14 cellular contexts compared by ENCODE assay signal in the genomic region with DNA sequence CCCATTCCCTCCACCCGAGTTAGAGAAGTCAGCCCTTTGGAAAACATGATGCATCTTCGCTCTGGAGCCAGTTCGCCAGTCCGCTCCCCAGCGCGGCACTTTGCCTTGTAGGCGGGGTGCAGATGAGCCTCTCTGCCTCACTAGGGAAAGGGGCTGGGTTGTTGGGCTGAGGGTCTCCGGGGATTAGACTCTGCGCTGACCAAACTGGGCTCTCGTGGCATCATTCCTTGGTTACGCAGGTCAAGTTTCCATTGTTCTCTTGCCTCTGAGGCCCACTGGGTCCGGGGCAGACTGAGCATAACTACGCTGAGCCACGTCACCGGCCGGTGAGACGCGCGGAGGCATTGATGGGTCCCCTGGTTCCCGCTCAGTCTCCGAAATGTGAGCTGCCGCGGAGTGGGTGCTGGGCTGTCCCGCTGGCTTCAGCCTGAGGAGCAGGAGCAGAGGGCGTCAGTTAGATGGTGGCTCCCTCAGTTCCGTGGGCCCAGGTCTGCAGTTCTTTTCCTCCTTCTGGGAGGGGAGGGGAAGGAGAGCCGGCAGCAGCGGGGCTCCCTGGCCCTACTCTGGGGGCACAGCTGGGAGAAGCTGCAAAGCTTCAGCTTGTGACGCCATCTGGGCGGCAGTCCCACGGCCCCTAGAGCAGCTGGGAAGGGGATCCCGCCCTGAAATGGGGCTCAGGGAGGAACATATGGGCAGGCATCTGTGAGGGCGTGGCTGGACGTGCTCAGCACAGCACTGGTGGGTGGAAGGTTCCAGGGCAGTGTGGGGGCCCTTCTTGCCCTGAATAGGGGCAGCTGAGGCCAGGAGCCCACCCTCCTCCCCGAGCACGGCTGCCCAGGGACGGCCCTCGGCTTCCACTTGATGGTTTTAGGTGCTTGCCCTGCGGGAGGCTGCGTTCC.
DNase-seq lines count a peak whose midpoint lies in the region; ATAC-seq and TF ChIP-seq lines count a peak whose summit lies in the region.
"Had no signal": no experiment of that assay in that cellular context is flagged by ENCODE, and none has a peak within 500 bp of the region (broad histone marks: within the 10 kb centered on the region; RNA-seq: fewer than 3 reads in every experiment).

No MANE protein-coding gene starts in this region.

- H3K27ac Mint-ChIP-seq in activated CD4-positive, alpha-beta T cell treated with anti-CD3 and anti-CD28 coated beads for 36 hours = no peak overlapping the region
- H3K27ac Mint-ChIP-seq: T-helper 2 cell treated with Interferon-gamma antibody and Interleukin-4, amounts not matched to agents 5 μg/mL and 100 μg/mL, for 36 hours had no signal

- H3K36me3 Mint-ChIP-seq in activated CD4-positive, alpha-beta T cell treated with anti-CD3 and anti-CD28 coated beads for 36 hours (ENCODE audit: low read depth) = no peaks in the 10 kb centered on the region

- peaks cover 3% of the 10 kb centered on the region for H3K27me3 Mint-ChIP-seq in activated CD4-positive, alpha-beta T cell treated with anti-CD3 and anti-CD28 coated beads for 36 hours

- no peak overlapping the region for H3K4me3 ChIP-seq in BLaER1 treated with 17β-estradiol and CSF1 and Interleukin-3, amounts not matched to agents 10 nM and 100 nM
- H3K4me3 ChIP-seq in WERI-Rb-1 (ENCODE audit: low read depth, low read length) = no peak overlapping the region

- ATAC-seq in left ventricle myocardium superior = peak; percentile 6
- no peak for ATAC-seq in activated CD4-positive, alpha-beta T cell treated with anti-CD3 and anti-CD28 coated beads for 36 hours
- ATAC-seq: foreskin keratinocyte had no signal

- no peaks in the 10 kb centered on the region for H3K27me3 ChIP-seq in BLaER1 treated with 17β-estradiol and CSF1 and Interleukin-3, amounts not matched to agents 10 nM and 100 nM
- no peaks in the 10 kb centered on the region for H3K27me3 ChIP-seq in WERI-Rb-1 (ENCODE audit: insufficient read depth, low read depth, severe bottlenecking)
- H3K27me3 ChIP-seq: foreskin keratinocyte, testis had no signal

- H3K4me2 ChIP-seq in BLaER1 treated with 17β-estradiol and CSF1 and Interleukin-3, amounts not matched to agents 10 nM and 100 nM = peak overlapping the region; percentile 35 to 92 (median 80); a peak in 21 of 22 replicates

- H3K9me3 ChIP-seq in BLaER1 treated with 17β-estradiol and CSF1 and Interleukin-3, amounts not matched to agents 10 nM and 100 nM (replicated peaks in 1 of 11) = peaks cover 10 to 18% (median 12%) of the 10 kb centered on the region in 11 experiments; a peak in 20 of 22 replicates
- H3K9me3 ChIP-seq in WERI-Rb-1 (ENCODE audit: severe bottlenecking) = peaks cover 3% of the 10 kb centered on the region
- H3K9me3 ChIP-seq: testis had no signal

- peak overlapping the region in 8 of 11 experiments; percentile 81 to 92 (median 86); a peak in 15 of 22 replicates for H3K27ac ChIP-seq in BLaER1 treated with 17β-estradiol and CSF1 and Interleukin-3, amounts not matched to agents 10 nM and 100 nM
- peak overlapping the region; percentile 30 for H3K27ac ChIP-seq in WERI-Rb-1
- H3K27ac ChIP-seq: foreskin keratinocyte had no signal

- no peak for TF ChIP-seq CTCF in WERI-Rb-1 (IDR thresholded peaks at IDR 0.05; ENCODE audit: low read depth, low read length)

- peaks cover 2% of the 10 kb centered on the region for H3K9me3 Mint-ChIP-seq in activated CD4-positive, alpha-beta T cell treated with anti-CD3 and anti-CD28 coated beads for 36 hours (ENCODE audit: low read depth)
- H3K9me3 Mint-ChIP-seq: T-helper 2 cell treated with Interferon-gamma antibody and Interleukin-4, amounts not matched to agents 5 μg/mL and 100 μg/mL, for 36 hours had no signal

- H3K4me3 Mint-ChIP-seq in activated CD4-positive, alpha-beta T cell treated with anti-CD3 and anti-CD28 coated beads for 36 hours = no peak overlapping the region
- H3K4me3 Mint-ChIP-seq: T-helper 2 cell treated with Interferon-gamma antibody and Interleukin-4, amounts not matched to agents 5 μg/mL and 100 μg/mL, for 36 hours had no signal

- H3K36me3 ChIP-seq in BLaER1 treated with 17β-estradiol and CSF1 and Interleukin-3, amounts not matched to agents 10 nM and 100 nM = no peaks in the 10 kb centered on the region
- H3K36me3 ChIP-seq in WERI-Rb-1 = no peaks in the 10 kb centered on the region

- H3K9ac ChIP-seq in BLaER1 treated with 17β-estradiol and CSF1 and Interleukin-3, amounts not matched to agents 10 nM and 100 nM = peak overlapping the region in 7 of 11 experiments; percentile 7 to 79 (median 55); a peak in 10 of 22 replicates

- peak; percentile 84 for DNase-seq in WERI-Rb-1
- peak; percentile 82 for DNase-seq in left ventricle myocardium superior
- peak; percentile 77 for DNase-seq in retina
- DNase-seq in NK-92 treated with Interleukin-12 subunit alpha and Interleukin-12 subunit beta, amount 100 ng/mL, for 24 hours (lab: John Stamatoyannopoulos, UW) = no peak
- no peak for DNase-seq in activated CD4-positive, alpha-beta T cell treated with anti-CD3 and anti-CD28 coated beads for 36 hours
- no peak for DNase-seq in NCI-H345 treated with DMSO at 0.1 percent for 48 hours (lab: John Stamatoyannopoulos, UW; ENCODE audit: unreplicated experiment)
- no peak for DNase-seq in NCI-H2196 treated with DMSO at 0.1 percent for 48 hours (lab: John Stamatoyannopoulos, UW; ENCODE audit: unreplicated experiment)
- DNase-seq: activated CD8-positive, alpha-beta memory T cell treated with anti-CD3 and anti-CD28 coated beads, Interleukin-2, amount 50 U/mL, for 4 hours; foreskin keratinocyte; midbrain; MM.1S; testis had no signal

- POLR2A ChIA-PET in activated CD4-positive, alpha-beta T cell treated with anti-CD3 and anti-CD28 coated beads for 36 hours (lab: Charles Lee) = no interaction called here

- no peaks in the 10 kb centered on the region; a peak in 1 of 22 replicates for H4K20me1 ChIP-seq in BLaER1 treated with 17β-estradiol and CSF1 and Interleukin-3, amounts not matched to agents 10 nM and 100 nM

- no peaks in the 10 kb centered on the region for H3K4me1 Mint-ChIP-seq in activated CD4-positive, alpha-beta T cell treated with anti-CD3 and anti-CD28 coated beads for 36 hours

- peaks cover 49 to 76% (median 64%) of the 10 kb centered on the region in 10 experiments for H3K4me1 ChIP-seq in BLaER1 treated with 17β-estradiol and CSF1 and Interleukin-3, amounts not matched to agents 10 nM and 100 nM
- H3K4me1 ChIP-seq: foreskin keratinocyte had no signal

- CTCF ChIA-PET in activated CD4-positive, alpha-beta T cell treated with anti-CD3 and anti-CD28 coated beads for 36 hours (lab: Charles Lee) = no interaction called here

- intact Hi-C loops in left ventricle myocardium superior (cut with micrococcal nuclease) = no loop called here
- intact Hi-C loops in activated CD4-positive, alpha-beta T cell treated with anti-CD3 and anti-CD28 coated beads for 36 hours (cut with DNase I, micrococcal nuclease) = loop anchor here in 1 of 2 experiments (10.0 kb wide), 2 partner anchors 285 to 415 kb away; partner anchors contain the start of gene DMBT1

Comparison
In these comparisons a context has a peak if more than half of its experiments do, and no peak if none do; other contexts are left out.
1. DNase-seq: peak in WERI-Rb-1 (single experiment), left ventricle myocardium superior (single experiment) and retina (single experiment); none in NK-92 treated with Interleukin-12 subunit alpha and Interleukin-12 subunit beta, amount 100 ng/mL, for 24 hours (single experiment), activated CD4-positive, alpha-beta T cell treated with anti-CD3 and anti-CD28 coated beads for 36 hours (single experiment), NCI-H345 treated with DMSO at 0.1 percent for 48 hours (single experiment) and NCI-H2196 treated with DMSO at 0.1 percent for 48 hours (single experiment).